7 cellular contexts compared by ENCODE assay signal in the genomic region with DNA sequence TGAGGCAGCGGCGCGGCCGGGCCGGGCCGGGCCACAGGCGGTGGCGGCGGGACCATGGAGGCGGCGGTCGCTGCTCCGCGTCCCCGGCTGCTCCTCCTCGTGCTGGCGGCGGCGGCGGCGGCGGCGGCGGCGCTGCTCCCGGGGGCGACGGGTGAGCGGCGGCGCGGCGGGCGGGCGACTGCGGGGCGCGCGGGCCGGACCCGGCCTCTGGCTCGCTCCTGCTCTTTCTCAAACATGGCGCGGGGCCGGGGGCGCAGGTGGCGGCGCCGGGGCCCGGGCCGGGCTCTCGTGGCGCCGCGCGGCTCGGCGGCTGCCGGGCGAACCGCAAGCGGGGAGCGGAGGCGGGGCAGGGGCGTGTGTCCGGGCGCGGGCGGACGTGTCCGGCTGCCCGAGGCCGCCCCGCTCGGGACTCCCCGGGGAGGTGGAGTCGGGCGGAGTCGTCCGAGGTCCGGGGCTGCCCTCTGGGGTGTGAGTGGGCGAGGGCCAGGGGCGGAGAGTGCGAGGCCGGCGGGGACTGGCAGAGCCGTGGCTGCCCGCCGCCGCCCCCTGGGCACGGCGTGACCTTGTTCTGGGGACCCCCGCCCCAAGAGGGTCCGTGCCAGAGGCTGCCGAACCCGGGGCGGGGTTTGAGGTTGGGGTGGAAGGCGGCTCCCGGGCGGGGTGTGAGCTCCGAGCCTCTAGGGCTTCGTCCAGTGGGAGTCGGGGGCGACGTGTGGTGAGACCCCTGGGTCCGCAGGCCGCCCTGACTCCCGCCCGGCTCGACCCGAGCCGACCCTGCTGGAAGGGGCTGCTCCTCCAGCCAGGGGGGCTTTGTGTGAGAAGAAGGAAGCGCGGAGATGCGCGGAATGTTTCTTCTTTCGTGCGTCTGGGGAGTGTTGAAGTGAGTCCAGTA. TPM values are rescaled to one million over a fixed set of nuclear protein-coding genes. Genes with fewer than 3 reads are reported as not detected.
DNase-seq lines count a peak whose midpoint lies in the region; ATAC-seq, FAIRE-seq and TF ChIP-seq lines count a peak whose summit lies in the region.

No MANE protein-coding gene starts in this region.

- in situ Hi-C loops in GM13977 (cut with MboI; ENCODE audit: low pct_unique_long_range_greater_than_20kb, low sequenced_read_pairs, unreplicated experiment) (no loop called here), GM23248 (cut with MboI) (no loop called here), HepG2 (cut with HindIII; ENCODE audit: extremely low pct_ligation_motif_present, low pct_unique_long_range_greater_than_20kb) (no loop called here)

- 0 out of 2 replicates have a peak, but pooled peaks have one; percentile 7 for TF ChIP-seq RAD21 in HepG2 (CRISPR knock-in tag; IDR thresholded peaks at IDR 0.05)

- no peaks in the 10 kb centered on the region for H3K9me2 ChIP-seq in GM23248 (ENCODE audit: insufficient read depth)

- H4K20me1 ChIP-seq in GM23248 (ENCODE audit: insufficient read depth) (peaks cover 4% of the 10 kb centered on the region; the same call in 1 of the 2 replicates), HepG2 (ENCODE audit: insufficient read depth, low read length) (no peaks in the 10 kb centered on the region)

- peaks cover 42% of the 10 kb centered on the region for H3F3A ChIP-seq in GM23248 (ENCODE audit: insufficient read depth)

- H3K27me3 ChIP-seq in GM23248 (replicated peaks; ENCODE audit: insufficient read depth), result no peaks in the 10 kb centered on the region
- no peaks in the 10 kb centered on the region; a peak in 1 of 5 replicates for H3K27me3 ChIP-seq in HepG2 (ENCODE audit: control insufficient read depth in 1 of 2, insufficient read depth in 2 of 2, low read length in 2 of 2)

- peak; percentile 87 for ATAC-seq in HepG2

- FAIRE-seq in HepG2 (lab: Jason Lieb, UNC), result no peak

- CTCF ChIA-PET in HepG2 (lab: Yijun Ruan, JAX; ENCODE audit: low intra/inter-chr PET ratio, low total read pairs), result no interaction called here

- H3K27ac ChIP-seq in GM23248 (peak overlapping the region; percentile 92), HepG2 (ENCODE audit: extremely low read length, insufficient read depth, low read length) (peak overlapping the region; percentile 46)

- H3K4me1 ChIP-seq in GM23248 (ENCODE audit: insufficient read depth), result peaks cover 53% of the 10 kb centered on the region
- H3K4me1 ChIP-seq in HepG2 (ENCODE audit: insufficient read depth, low read length), result peaks cover 41% of the 10 kb centered on the region

- peak overlapping the region; percentile 98 for H3K9ac ChIP-seq in GM23248
- peak overlapping the region; percentile 71 for H3K9ac ChIP-seq in HepG2 (ENCODE audit: insufficient read depth, low read depth, low read length)

- H2AFZ ChIP-seq in GM23248, result no peak overlapping the region
- H2AFZ ChIP-seq in HepG2 (ENCODE audit: low read length), result no peak overlapping the region

- H3K4me3 ChIP-seq in GM23248 (peak overlapping the region; percentile 92), HepG2 (replicated peaks in 1 of 3; ENCODE audit: insufficient read depth in 1 of 3, low read depth in 2 of 3, low read length in 3 of 3) (peak overlapping the region; percentile 65 to 86 (median 78))
- H3K4me3 ChIP-seq in Jurkat, Clone E6-1 (ENCODE audit: low read length), result peak overlapping the region; percentile 56

- peak; percentile 73 to 82; a peak in 3 of 4 replicates for TF ChIP-seq POLR2A in HepG2 (IDR thresholded peaks at IDR 0.05; ENCODE audit: insufficient read depth in 1 of 2, low read depth in 2 of 2, low read length in 2 of 2)

- WGBS in GM23248 (ENCODE audit: low coverage in 1 of 2, low lambda C conversion rate in 2 of 2, missing lambda C conversion rate in 2 of 2), 2 experiments, result 2% methylated on average over 26 to 83 of the region's 118 CpGs
- 15% methylated on average over 6 of the region's 118 CpGs for WGBS in HepG2 (ENCODE audit: low lambda C conversion rate)

- peak overlapping the region; percentile 94 for H3K27ac Mint-ChIP-seq in dendritic cell treated with granulocyte-macrophage colony-stimulating factor and Interleukin-4, amounts not matched to agents 40 ng/mL and 50 ng/mL, for 4 days

- H3K4me2 ChIP-seq in GM23248 (ENCODE audit: unreplicated experiment) (peak overlapping the region; percentile 98), HepG2 (ENCODE audit: low read depth, low read length) (peak overlapping the region; percentile 70)

- BruUV-seq in HepG2 (replicated peaks; lab: Mats Ljungman, UMichigan), result no TSS peak

- no peak for TF ChIP-seq CTCF in GM13977 (IDR thresholded peaks at IDR 0.05; ENCODE audit: extremely low read depth, insufficient read depth, missing control alignments)
- no peak; the same call in 1 of the 2 replicates for TF ChIP-seq CTCF in HepG2 (CRISPR knock-in tag; IDR thresholded peaks at IDR 0.05)

- peak; percentile 90 for DNase-seq in GM13977 (ENCODE audit: low spot score)
- DNase-seq in GM23248, result peak; percentile 91
- no peak for DNase-seq in Jurkat, Clone E6-1 (ENCODE audit: low read depth, low spot score)
- peak; percentile 68 for DNase-seq in activated CD4-positive, CD25-positive, alpha-beta regulatory T cell treated with anti-CD3 and anti-CD28 coated beads, Interleukin-2, amount 50 U/mL, for 72 hours
- peak; percentile 52 for DNase-seq in HepG2 (ENCODE audit: low spot score)
- peak; percentile 29 to 40 for DNase-seq in stimulated activated CD8-positive, alpha-beta memory T cell treated with anti-CD3 and anti-CD28 coated beads, Interleukin-15, amount 100 ng/mL, for 48 hours (ENCODE audit: low read depth in 2 of 2)

- H3K9me3 ChIP-seq in GM23248 (ENCODE audit: low read depth), result no peaks in the 10 kb centered on the region
- no peaks in the 10 kb centered on the region for H3K9me3 ChIP-seq in HepG2 (ENCODE audit: low read length)

- H3K79me2 ChIP-seq in GM23248 (ENCODE audit: insufficient read depth) (peaks cover 49% of the 10 kb centered on the region), HepG2 (ENCODE audit: insufficient read depth, low read length) (peaks cover 20% of the 10 kb centered on the region)

- TF ChIP-seq EP300 in HepG2 (IDR thresholded peaks at IDR 0.05; ENCODE audit: low read depth in 2 of 2, low read length in 2 of 2) (no peak), HepG2 (CRISPR knock-in tag; IDR thresholded peaks at IDR 0.05; ENCODE audit: borderline replicate concordance) (no peak)

- H3K4me1 Mint-ChIP-seq in dendritic cell treated with granulocyte-macrophage colony-stimulating factor and Interleukin-4, amounts not matched to agents 40 ng/mL and 50 ng/mL, for 4 days (ENCODE audit: low read depth), result peaks cover 59% of the 10 kb centered on the region

- peaks cover 20% of the 10 kb centered on the region for H3K36me3 Mint-ChIP-seq in dendritic cell treated with granulocyte-macrophage colony-stimulating factor and Interleukin-4, amounts not matched to agents 40 ng/mL and 50 ng/mL, for 4 days (ENCODE audit: low read depth)

- POLR2A ChIA-PET in HepG2 (lab: Yijun Ruan, JAX), result interaction anchor here (0.6 to 1.9 kb wide), 3 partner anchors 11 to 116 kb away, joined by 3 to 7 read pairs (median 5); a partner anchor contains a TSS

- H3K36me3 ChIP-seq in GM23248 (ENCODE audit: low read depth), result peaks cover 2% of the 10 kb centered on the region; the same call in 1 of the 2 replicates
- H3K36me3 ChIP-seq in HepG2 (replicated peaks in 1 of 2; ENCODE audit: control insufficient read depth in 1 of 2, insufficient read depth in 2 of 2, low read length in 2 of 2), result no peaks in the 10 kb centered on the region

- no peaks in the 10 kb centered on the region for H3K9me3 Mint-ChIP-seq in dendritic cell treated with granulocyte-macrophage colony-stimulating factor and Interleukin-4, amounts not matched to agents 40 ng/mL and 50 ng/mL, for 4 days

- no peaks in the 10 kb centered on the region for H3K27me3 Mint-ChIP-seq in dendritic cell treated with granulocyte-macrophage colony-stimulating factor and Interleukin-4, amounts not matched to agents 40 ng/mL and 50 ng/mL, for 4 days

- intact Hi-C loops in dendritic cell treated with granulocyte-macrophage colony-stimulating factor and Interleukin-4, amounts not matched to agents 40 ng/mL and 50 ng/mL, for 4 days (cut with micrococcal nuclease), result loop anchor here (2.0 to 5.0 kb wide), 2 partner anchors 31 to 48 kb away; no protein-coding TSS in a partner anchor
- intact Hi-C loops in HepG2 (cut with micrococcal nuclease; ENCODE audit: unreplicated experiment), result loop anchor here (1.0 kb wide), 1 partner anchor 257 kb away; no protein-coding TSS in a partner anchor

- peak overlapping the region; percentile 88 for H3K4me3 Mint-ChIP-seq in dendritic cell treated with granulocyte-macrophage colony-stimulating factor and Interleukin-4, amounts not matched to agents 40 ng/mL and 50 ng/mL, for 4 days

TF ChIP-seq in HepG2, 621 proteins besides CTCF, POLR2A, EP300 and RAD21 (continues in another document):
- no peak for TF ChIP-seq KDM5B (CRISPR knock-in tag; IDR thresholded peaks at IDR 0.05; ENCODE audit: borderline replicate concordance)

RNA-seq across cellular contexts. Expression of a gene that starts 0.5 kb away (rescaled TPM):
- 73.9 and 75.1 TPM in 2 replicates for total RNA-seq in GM23248 (2014; rRNA removed; shearing (Covaris generic))
- 41.0 and 46.3 TPM in 2 replicates for polyA plus RNA-seq in GM23248 (2016; fragmentation: Nextera tagmentation; extraction: Ambion mirVana)
- polyA plus RNA-seq in Jurkat, Clone E6-1 (2012; ENCODE audit: insufficient read depth, insufficient read length), result 8.5 TPM
- 21.2 and 23.9 TPM in 2 replicates for total RNA-seq in HepG2 (2016; rRNA removed; fragmentation: Illumina TruSeq; extraction: Trizol)
- total RNA-seq in HepG2 (2016; cell fraction: cytosol; rRNA removed; fragmentation: Illumina TruSeq; extraction: Trizol; ENCODE audit: low read depth), result 5.6 and 5.9 TPM in 2 replicates
- 18.4 and 22.1 TPM in 2 replicates for total RNA-seq in HepG2 (2016; cell fraction: insoluble cytoplasmic fraction; rRNA removed; fragmentation: Illumina TruSeq; extraction: Trizol)
- total RNA-seq in HepG2 (2016; cell fraction: membrane; rRNA removed; fragmentation: Illumina TruSeq; extraction: Trizol), result 14.2 and 17.5 TPM in 2 replicates
- 21.2 and 24.6 TPM in 2 replicates for total RNA-seq in HepG2 (2016; cell fraction: nucleus; rRNA removed; fragmentation: Illumina TruSeq; extraction: Trizol)
- 16.8 and 16.9 TPM in 2 replicates for polyA plus RNA-seq in HepG2 (2011; rRNA removed)
- 7.4 and 11.8 TPM in 2 replicates for polyA plus RNA-seq in HepG2 (2011; cell fraction: cytosol; rRNA removed)
- polyA plus RNA-seq in HepG2 (2011; cell fraction: nucleus; rRNA removed), result 5.4 and 6.2 TPM in 2 replicates
- polyA plus RNA-seq in HepG2 (2012), result 10.1 and 10.7 TPM in 2 replicates
- polyA plus RNA-seq in HepG2 (2016; cell fraction: cytosol; fragmentation: Illumina TruSeq; extraction: Trizol; ENCODE audit: low read depth), result 0.79 and 1.2 TPM in 2 replicates
- 10.0 and 10.3 TPM in 2 replicates for polyA plus RNA-seq in HepG2 (2016; cell fraction: insoluble cytoplasmic fraction; fragmentation: Illumina TruSeq; extraction: Trizol; ENCODE audit: low read depth)
- polyA plus RNA-seq in HepG2 (2016; cell fraction: membrane; fragmentation: Illumina TruSeq; extraction: Trizol; ENCODE audit: low read depth), result 3.4 and 3.9 TPM in 2 replicates
- polyA plus RNA-seq in HepG2 (2016; cell fraction: nucleus; fragmentation: Illumina TruSeq; extraction: Trizol; ENCODE audit: insufficient read depth, low read depth), result 16.7 and 17.0 TPM in 2 replicates
- 103 and 225 TPM in 2 replicates for polyA minus RNA-seq in HepG2 (2011; rRNA and poly(A)+ RNA removed; ENCODE audit: low replicate concordance)
- polyA minus RNA-seq in HepG2 (2011; cell fraction: cytosol; rRNA and poly(A)+ RNA removed), result 40.2 and 45.8 TPM in 2 replicates
- polyA minus RNA-seq in HepG2 (2011; cell fraction: nucleus; rRNA and poly(A)+ RNA removed), result 22.3 and 22.5 TPM in 2 replicates
